Comparison of ENCODE assay signal across 11 cellular contexts in genomic region chr1:33008051-33008914, GRCh38.
DNase-seq lines count a peak whose midpoint lies in the region; ATAC-seq and TF ChIP-seq lines count a peak whose summit lies in the region.
"Had no signal": no experiment of that assay in that cellular context is flagged by ENCODE, and none has a peak within 500 bp of the region (broad histone marks: within the 10 kb centered on the region; RNA-seq: fewer than 3 reads in every experiment).

No MANE protein-coding gene starts in this region.

- H3K4me1 Mint-ChIP-seq in effector memory CD8-positive, alpha-beta T cell (ENCODE audit: low read depth in 2 of 2), result peaks cover 0 to 3% of the 10 kb centered on the region in 2 donors

- H3K4me3 ChIP-seq in fibroblast of pulmonary artery (replicated peaks; ENCODE audit: low read depth, low read length) (no peak overlapping the region), parathyroid adenoma (ENCODE audit: low read depth, low read length) (no peak overlapping the region), HAP-1 (no peak overlapping the region)
- H3K4me3 ChIP-seq: thyroid gland had no signal

- peak overlapping the region; percentile 20 for H3K27ac ChIP-seq in parathyroid adenoma
- H3K27ac ChIP-seq: HL-60 had no signal

- H3K9me3 ChIP-seq in parathyroid adenoma (ENCODE audit: control insufficient read depth, low read length), result no peaks in the 10 kb centered on the region
- H3K9me3 ChIP-seq in HAP-1, result no peaks in the 10 kb centered on the region
- H3K9me3 ChIP-seq: thyroid gland had no signal

- ATAC-seq in GM21526 (IDR thresholded peaks at IDR 0.05; ENCODE audit: low FRiP score, unreplicated experiment), result no peak
- no peak for ATAC-seq in effector memory CD8-positive, alpha-beta T cell (replicated peaks)

- H3K27me3 ChIP-seq in parathyroid adenoma (ENCODE audit: control insufficient read depth, insufficient read depth, low read length), result no peaks in the 10 kb centered on the region
- H3K27me3 ChIP-seq in HAP-1 (ENCODE audit: low read depth), result no peaks in the 10 kb centered on the region
- H3K27me3 ChIP-seq: thyroid gland had no signal

- no peak overlapping the region for H3K27ac Mint-ChIP-seq in effector memory CD8-positive, alpha-beta T cell

- H3K4me3 Mint-ChIP-seq in effector memory CD8-positive, alpha-beta T cell, result no peak overlapping the region

- no peaks in the 10 kb centered on the region for H3K79me2 ChIP-seq in parathyroid adenoma

- H2AFZ ChIP-seq in parathyroid adenoma, result no peak overlapping the region

- H3K9me3 Mint-ChIP-seq in effector memory CD8-positive, alpha-beta T cell, result no peaks in the 10 kb centered on the region

- H3K9ac ChIP-seq in parathyroid adenoma, result no peak overlapping the region

- peak overlapping the region; percentile 4 for H3K4me2 ChIP-seq in parathyroid adenoma (ENCODE audit: low read length)

- TF ChIP-seq CTCF in fibroblast of pulmonary artery (IDR thresholded peaks at IDR 0.05; ENCODE audit: low read length, missing control alignments) (no peak), parathyroid adenoma (IDR thresholded peaks at IDR 0.05) (no peak)

- DNase-seq in DMS79 treated with DMSO at 0.1 percent for 48 hours (lab: John Stamatoyannopoulos, UW) (peak; percentile 97), NCI-H510A (lab: John Stamatoyannopoulos, UW) (peak; percentile 80), fibroblast of pulmonary artery (ENCODE audit: low read depth) (peak; percentile 66), HAP-1 (ENCODE audit: low spot score in 2 of 2) (no peak), NCI-H1436 treated with DMSO at 0.1 percent for 48 hours (lab: John Stamatoyannopoulos, UW) (no peak)
- no peak for DNase-seq in effector memory CD8-positive, alpha-beta T cell
- DNase-seq: NCI-H1048, thyroid gland had no signal

- H3K36me3 ChIP-seq in parathyroid adenoma (ENCODE audit: control insufficient read depth, insufficient read depth, low read length) (no peaks in the 10 kb centered on the region), HAP-1 (replicated peaks) (peaks cover 63% of the 10 kb centered on the region)

- no peaks in the 10 kb centered on the region for H3K27me3 Mint-ChIP-seq in effector memory CD8-positive, alpha-beta T cell

- in situ Hi-C loops in HAP-1 (cut with MboI; ENCODE audit: low sequenced_read_pairs), result no loop called here

- peaks cover 48% of the 10 kb centered on the region for H3K36me3 Mint-ChIP-seq in effector memory CD8-positive, alpha-beta T cell (ENCODE audit: insufficient read depth)

- H3K4me1 ChIP-seq in parathyroid adenoma, result peaks cover 26% of the 10 kb centered on the region
- no peaks in the 10 kb centered on the region for H3K4me1 ChIP-seq in HAP-1

Comparison
In these comparisons a context has a peak if more than half of its experiments do, and no peak if none do; other contexts are left out.
1. DNase-seq: peak in DMS79 treated with DMSO at 0.1 percent for 48 hours (single experiment), NCI-H510A (single experiment) and fibroblast of pulmonary artery (single experiment); none in HAP-1 (0 of 2), NCI-H1436 treated with DMSO at 0.1 percent for 48 hours (single experiment) and effector memory CD8-positive, alpha-beta T cell (0 of 3).